12 cellular contexts compared by ENCODE assay signal in genomic region chr1:179091691-179092165, GRCh38. TPM values are rescaled to one million over a fixed set of nuclear protein-coding genes. Genes with fewer than 3 reads are reported as not detected.
DNase-seq lines count a peak whose midpoint lies in the region; ATAC-seq, FAIRE-seq and TF ChIP-seq lines count a peak whose summit lies in the region.
"Had no signal": no experiment of that assay in that cellular context is flagged by ENCODE, and none has a peak within 500 bp of the region (broad histone marks: within the 10 kb centered on the region; RNA-seq: fewer than 3 reads in every experiment).

No MANE protein-coding gene starts in this region.

- FAIRE-seq in HTR-8/SVneo (lab: Jason Lieb, UNC): no peak
- FAIRE-seq: islet of Langerhans had no signal

- H3K4me1 Mint-ChIP-seq in T-cell: peaks cover 0 to 8% (median 0%) of the 10 kb centered on the region in 3 donors

- CTCF ChIA-PET in T-cell (lab: Charles Lee): no interaction called here

- peak overlapping the region; percentile 51; the same call in 1 of the 2 replicates for H3K27ac ChIP-seq in BLaER1
- H3K27ac ChIP-seq in epithelial cell of prostate: peak overlapping the region; percentile 64

- no peaks in the 10 kb centered on the region for H3K9me3 Mint-ChIP-seq in T-cell
- H3K9me3 Mint-ChIP-seq: T-helper 1 cell treated with Interleukin-12 subunit alpha and Interleukin-12 subunit beta and Interleukin-4 antibody, amounts not matched to agents 30 μg/mL and 1 μg/mL, for 36 hours had no signal

- peaks cover 97% of the 10 kb centered on the region for H3K36me3 ChIP-seq in BLaER1

- H3K9me3 ChIP-seq in BLaER1: no peaks in the 10 kb centered on the region

- peak overlapping the region in 1 of 2 donors; percentile 5 for H3K27ac Mint-ChIP-seq in T-cell
- H3K27ac Mint-ChIP-seq: activated naive CD8-positive, alpha-beta T cell had no signal

- no peak overlapping the region for H3K9ac ChIP-seq in BLaER1

- TF ChIP-seq CTCF in omental fat pad (IDR thresholded peaks at IDR 0.05): no peak

- H3K4me2 ChIP-seq in BLaER1: peak overlapping the region; percentile 3; the same call in 1 of the 2 replicates

- H3K27me3 Mint-ChIP-seq in T-cell: no peaks in the 10 kb centered on the region
- H3K27me3 Mint-ChIP-seq: activated naive CD8-positive, alpha-beta T cell had no signal

- no peak overlapping the region for H3K4me3 Mint-ChIP-seq in T-cell
- H3K4me3 Mint-ChIP-seq: activated naive CD8-positive, alpha-beta T cell; T-helper 1 cell treated with Interleukin-12 subunit alpha and Interleukin-12 subunit beta and Interleukin-4 antibody, amounts not matched to agents 30 μg/mL and 1 μg/mL, for 36 hours had no signal

- peaks cover 27% of the 10 kb centered on the region for H3K36me3 Mint-ChIP-seq in T-cell
- H3K36me3 Mint-ChIP-seq: activated naive CD8-positive, alpha-beta T cell had no signal

- no peak overlapping the region for H3K4me3 ChIP-seq in BLaER1

- H4K20me1 ChIP-seq in BLaER1: peaks cover 36% of the 10 kb centered on the region

- H3K4me1 ChIP-seq in BLaER1: peaks cover 65% of the 10 kb centered on the region

- DNase-seq in MV-4-11 (lab: John Stamatoyannopoulos, UW) (peak; percentile 18), epithelial cell of prostate (ENCODE audit: low read depth, low spot score) (no peak), omental fat pad (ENCODE audit: low spot score) (no peak), COLO829 (ENCODE audit: low spot score) (no peak), T-cell (no peak), HTR-8/SVneo (ENCODE audit: insufficient read length, low spot score) (no peak), SIG-M5 treated with dmso at 0.1 percent for 504 hours (lab: John Stamatoyannopoulos, UW; ENCODE audit: unreplicated experiment) (no peak)
- DNase-seq: Kasumi-1 had no signal

- POLR2A ChIA-PET in T-cell (lab: Charles Lee): no interaction called here

- peak; percentile 56 for ATAC-seq in omental fat pad (ENCODE audit: low FRiP score)
- no peak for ATAC-seq in T-cell (replicated peaks in 1 of 4)

- no peaks in the 10 kb centered on the region for H3K27me3 ChIP-seq in BLaER1

RNA-seq across cellular contexts. Expression of gene TOR3A, which starts 9.9 kb away (rescaled TPM):
- total RNA-seq in omental fat pad (10 to 100 TPM; 26.9 to 44.7 (median 33.7) TPM), T-cell (10 to 100 TPM; 19.1 to 30.6 (median 23.7) TPM)
